In the genomic region with DNA sequence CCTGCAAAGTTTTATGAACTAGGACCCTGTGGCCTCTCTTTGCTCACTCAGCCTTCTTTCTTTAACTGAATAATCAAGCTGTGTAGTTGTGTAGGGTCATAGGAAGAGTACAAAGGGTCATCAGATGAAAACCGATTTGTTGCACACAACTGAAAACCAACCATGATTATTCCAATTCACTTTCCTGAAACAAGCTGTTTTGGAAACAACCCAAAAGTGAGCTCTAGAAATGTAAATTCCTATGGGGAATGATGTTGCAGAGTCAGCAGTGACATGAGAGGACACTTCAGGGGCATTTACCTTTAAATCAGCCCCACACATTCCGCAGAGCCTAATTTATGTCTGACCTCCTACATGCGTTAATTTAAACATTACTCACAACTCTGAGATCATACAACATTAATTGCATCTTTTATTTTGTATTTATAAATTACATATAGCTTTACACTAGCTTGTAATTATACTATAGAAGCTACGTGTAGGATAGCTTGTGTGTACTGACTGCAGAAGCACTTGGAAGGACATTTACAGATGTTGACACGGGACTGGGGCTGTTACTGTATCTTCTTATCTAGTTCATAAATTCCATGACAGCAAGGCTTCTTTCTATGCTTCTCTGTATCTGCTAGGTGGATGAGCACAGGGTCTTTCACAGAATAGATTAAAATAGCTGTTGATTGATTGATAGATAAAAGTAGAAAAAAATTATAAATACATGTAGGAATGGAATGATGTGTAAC, we compare ENCODE assay signal across 19 cellular contexts.
DNase-seq lines count a peak whose midpoint lies in the region; ATAC-seq and TF ChIP-seq lines count a peak whose summit lies in the region.
"Had no signal": no experiment of that assay in that cellular context is flagged by ENCODE, and none has a peak within 500 bp of the region (broad histone marks: within the 10 kb centered on the region; RNA-seq: fewer than 3 reads in every experiment).

No MANE protein-coding gene starts in this region.

- no peaks in the 10 kb centered on the region for H3K9me3 ChIP-seq in heart left ventricle
- no peaks in the 10 kb centered on the region for H3K9me3 ChIP-seq in right cardiac atrium (ENCODE audit: control insufficient read depth, low read length)
- H3K9me3 ChIP-seq in suprapubic skin, result no peaks in the 10 kb centered on the region
- H3K9me3 ChIP-seq: adrenal gland, upper lobe of left lung had no signal

- intact Hi-C loops in heart left ventricle (cut with DNase I), result no loop called here
- intact Hi-C loops in right cardiac atrium (cut with DNase I), result no loop called here
- intact Hi-C loops in activated T-helper 2 cell treated with anti-CD3 and anti-CD28 coated beads, Interferon-gamma antibody, Interleukin-2, Interleukin-4, amounts not matched to agents 10 μg/mL and 5 μg/mL and 100 μg/mL, durations not matched to agents 14 hours and 24 hours and 36 hours (cut with micrococcal nuclease), result no loop called here

- H3K27me3 ChIP-seq in heart left ventricle (no peaks in the 10 kb centered on the region), right cardiac atrium (ENCODE audit: control insufficient read depth, insufficient read depth) (no peaks in the 10 kb centered on the region), suprapubic skin (no peaks in the 10 kb centered on the region)
- H3K27me3 ChIP-seq: adrenal gland, upper lobe of left lung had no signal

- peaks cover 0 to 19% (median 9%) of the 10 kb centered on the region in 12 donors for H3K4me1 ChIP-seq in heart left ventricle
- H3K4me1 ChIP-seq in right cardiac atrium (ENCODE audit: control insufficient read depth, insufficient read depth, low read length), result peaks cover 3% of the 10 kb centered on the region
- peaks cover 29% of the 10 kb centered on the region for H3K4me1 ChIP-seq in suprapubic skin
- H3K4me1 ChIP-seq: adrenal gland, upper lobe of left lung had no signal

- 66 to 74% (median 72%) methylated on average over 5 of the region's 5 CpGs for WGBS in heart left ventricle, 4 donors
- 66% methylated on average over 5 of the region's 5 CpGs for WGBS in right cardiac atrium
- 74% methylated on average over 5 of the region's 5 CpGs for WGBS in suprapubic skin

- no peaks in the 10 kb centered on the region for H3K9me3 Mint-ChIP-seq in activated T-helper 2 cell treated with anti-CD3 and anti-CD28 coated beads, Interferon-gamma antibody, Interleukin-2, Interleukin-4, amounts not matched to agents 10 μg/mL and 5 μg/mL and 100 μg/mL, durations not matched to agents 14 hours and 24 hours and 36 hours
- H3K9me3 Mint-ChIP-seq: activated CD4-positive, alpha-beta T cell treated with anti-CD3 and anti-CD28 coated beads, Interleukin-2, amount 10 ng/mL, durations not matched to agents 7 days and 5 days; immature natural killer cell; natural killer cell treated with Interleukin-12 subunit alpha and Interleukin-12 subunit beta and Interleukin-15 and Interleukin-18, amount 100 ng/mL, for 72 hours; stimulated activated memory B cell treated with anti-CD40 and anti-IgM and Interleukin-4, amounts not matched to agents 10 μg/mL and 1 μg/mL and 100 μg/mL, for 72 hours had no signal

- no peak for TF ChIP-seq CTCF in heart left ventricle (IDR thresholded peaks at IDR 0.05)
- no peak for TF ChIP-seq CTCF in suprapubic skin (IDR thresholded peaks at IDR 0.05)

- H3K4me3 ChIP-seq in heart left ventricle (no peak overlapping the region), right cardiac atrium (ENCODE audit: low read length) (no peak overlapping the region), suprapubic skin (no peak overlapping the region)
- H3K4me3 ChIP-seq: adrenal gland, upper lobe of left lung had no signal

- H3K4me3 Mint-ChIP-seq in activated T-helper 2 cell treated with anti-CD3 and anti-CD28 coated beads, Interferon-gamma antibody, Interleukin-2, Interleukin-4, amounts not matched to agents 10 μg/mL and 5 μg/mL and 100 μg/mL, durations not matched to agents 14 hours and 24 hours and 36 hours (ENCODE audit: low read depth), result no peak overlapping the region
- H3K4me3 Mint-ChIP-seq: activated CD4-positive, alpha-beta T cell treated with anti-CD3 and anti-CD28 coated beads, Interleukin-2, amount 10 ng/mL, durations not matched to agents 7 days and 5 days; CD4-positive, CD25-positive, alpha-beta regulatory T cell; immature natural killer cell; natural killer cell treated with Interleukin-12 subunit alpha and Interleukin-12 subunit beta and Interleukin-15 and Interleukin-18, amount 100 ng/mL, for 72 hours; stimulated activated memory B cell treated with anti-CD40 and anti-IgM and Interleukin-4, amounts not matched to agents 10 μg/mL and 1 μg/mL and 100 μg/mL, for 72 hours had no signal

- H3K27ac ChIP-seq in heart left ventricle (peak overlapping the region in 9 of 12 donors; percentile 4 to 60 (median 41)), right cardiac atrium (ENCODE audit: low read length) (no peak overlapping the region), suprapubic skin (peak overlapping the region; percentile 50)
- H3K27ac ChIP-seq: adrenal gland, upper lobe of left lung had no signal

- no peak for TF ChIP-seq EP300 in suprapubic skin (IDR thresholded peaks at IDR 0.05)

- no peaks in the 10 kb centered on the region for H3K27me3 Mint-ChIP-seq in activated T-helper 2 cell treated with anti-CD3 and anti-CD28 coated beads, Interferon-gamma antibody, Interleukin-2, Interleukin-4, amounts not matched to agents 10 μg/mL and 5 μg/mL and 100 μg/mL, durations not matched to agents 14 hours and 24 hours and 36 hours (ENCODE audit: low read depth)

- ATAC-seq in heart left ventricle (no peak), right cardiac atrium (no peak), GM19397 (IDR thresholded peaks at IDR 0.05; ENCODE audit: unreplicated experiment) (no peak), HG03045 (IDR thresholded peaks at IDR 0.05; ENCODE audit: unreplicated experiment) (no peak), GM18502 (IDR thresholded peaks at IDR 0.05; ENCODE audit: poor library complexity, unreplicated experiment) (no peak)
- ATAC-seq: natural killer cell treated with Interleukin-12 subunit alpha and Interleukin-12 subunit beta and Interleukin-15 and Interleukin-18, amount 100 ng/mL, for 72 hours; stimulated activated memory B cell treated with anti-CD40 and anti-IgM and Interleukin-4, amounts not matched to agents 10 μg/mL and 1 μg/mL and 100 μg/mL, for 72 hours had no signal

- H3K4me1 Mint-ChIP-seq in activated T-helper 2 cell treated with anti-CD3 and anti-CD28 coated beads, Interferon-gamma antibody, Interleukin-2, Interleukin-4, amounts not matched to agents 10 μg/mL and 5 μg/mL and 100 μg/mL, durations not matched to agents 14 hours and 24 hours and 36 hours (ENCODE audit: low read depth), result peaks cover 15% of the 10 kb centered on the region
- H3K4me1 Mint-ChIP-seq: activated CD4-positive, alpha-beta T cell treated with anti-CD3 and anti-CD28 coated beads, Interleukin-2, amount 10 ng/mL, durations not matched to agents 7 days and 5 days; immature natural killer cell had no signal

- no peaks in the 10 kb centered on the region for H3K36me3 Mint-ChIP-seq in activated T-helper 2 cell treated with anti-CD3 and anti-CD28 coated beads, Interferon-gamma antibody, Interleukin-2, Interleukin-4, amounts not matched to agents 10 μg/mL and 5 μg/mL and 100 μg/mL, durations not matched to agents 14 hours and 24 hours and 36 hours (ENCODE audit: low read depth)
- H3K36me3 Mint-ChIP-seq: CD4-positive, CD25-positive, alpha-beta regulatory T cell; immature natural killer cell; natural killer cell treated with Interleukin-12 subunit alpha and Interleukin-12 subunit beta and Interleukin-15 and Interleukin-18, amount 100 ng/mL, for 72 hours; stimulated activated memory B cell treated with anti-CD40 and anti-IgM and Interleukin-4, amounts not matched to agents 10 μg/mL and 1 μg/mL and 100 μg/mL, for 72 hours had no signal

- peak overlapping the region; percentile 73 for H3K27ac Mint-ChIP-seq in activated T-helper 2 cell treated with anti-CD3 and anti-CD28 coated beads, Interferon-gamma antibody, Interleukin-2, Interleukin-4, amounts not matched to agents 10 μg/mL and 5 μg/mL and 100 μg/mL, durations not matched to agents 14 hours and 24 hours and 36 hours
- H3K27ac Mint-ChIP-seq: activated CD4-positive, alpha-beta T cell treated with anti-CD3 and anti-CD28 coated beads, Interleukin-2, amount 10 ng/mL, durations not matched to agents 7 days and 5 days; CD4-positive, CD25-positive, alpha-beta regulatory T cell; immature natural killer cell; natural killer cell treated with Interleukin-12 subunit alpha and Interleukin-12 subunit beta and Interleukin-15 and Interleukin-18, amount 100 ng/mL, for 72 hours; stimulated activated memory B cell treated with anti-CD40 and anti-IgM and Interleukin-4, amounts not matched to agents 10 μg/mL and 1 μg/mL and 100 μg/mL, for 72 hours had no signal

- H3K36me3 ChIP-seq in heart left ventricle (no peaks in the 10 kb centered on the region), suprapubic skin (no peaks in the 10 kb centered on the region)
- H3K36me3 ChIP-seq: adrenal gland, upper lobe of left lung had no signal

- TF ChIP-seq POLR2A in heart left ventricle (IDR thresholded peaks at IDR 0.05) (no peak), suprapubic skin (IDR thresholded peaks at IDR 0.05) (no peak)

- DNase-seq in heart left ventricle, result no peak
- no peak for DNase-seq in right cardiac atrium
- DNase-seq in activated T-helper 2 cell treated with anti-CD3 and anti-CD28 coated beads, Interferon-gamma antibody, Interleukin-2, Interleukin-4, amounts not matched to agents 10 μg/mL and 5 μg/mL and 100 μg/mL, durations not matched to agents 14 hours and 24 hours and 36 hours (ENCODE audit: low spot score), result no peak
- DNase-seq in kidney tubule cell (ENCODE audit: low spot score), result peak; percentile 46
- DNase-seq in suprapubic skin (ENCODE audit: low spot score in 2 of 2), result no peak
- DNase-seq: activated CD4-positive, alpha-beta T cell treated with anti-CD3 and anti-CD28 coated beads, Interleukin-2, amount 10 ng/mL, durations not matched to agents 7 days and 5 days; adrenal gland; CD4-positive, CD25-positive, alpha-beta regulatory T cell; glutamatergic neuron; immature natural killer cell; NCI-H1417; NCI-H69; OCI-M1; upper lobe of left lung had no signal
